Comparison of ENCODE assay signal across 21 cellular contexts in genomic region chr16:54128629-54129230, GRCh38.
DNase-seq lines count a peak whose midpoint lies in the region; ATAC-seq and TF ChIP-seq lines count a peak whose summit lies in the region.
"Had no signal": no experiment of that assay in that cellular context is flagged by ENCODE, and none has a peak within 500 bp of the region (broad histone marks: within the 10 kb centered on the region; RNA-seq: fewer than 3 reads in every experiment).

No MANE protein-coding gene starts in this region.

- H3K27me3 Mint-ChIP-seq in activated T-helper 17 cell treated with anti-CD3 and anti-CD28 coated beads, Interleukin-2, amount 50 U/mL, for 72 hours, result no peaks in the 10 kb centered on the region

- H3K36me3 Mint-ChIP-seq in activated T-helper 17 cell treated with anti-CD3 and anti-CD28 coated beads, Interleukin-2, amount 50 U/mL, for 72 hours (ENCODE audit: low read depth), result no peaks in the 10 kb centered on the region
- H3K36me3 Mint-ChIP-seq: CD8-positive, alpha-beta memory T cell had no signal

- TF ChIP-seq CTCF in LNCaP clone FGC (IDR thresholded peaks at IDR 0.05; ENCODE audit: control insufficient read depth, extremely low read depth, insufficient read depth) (no peak), liver (IDR thresholded peaks at IDR 0.05; ENCODE audit: low read depth, low read length, missing input control) (no peak)

- no peaks in the 10 kb centered on the region for H3K9me3 ChIP-seq in liver (ENCODE audit: control insufficient read depth in 4 of 4, low read length in 3 of 4)
- H3K9me3 ChIP-seq in HAP-1, result no peaks in the 10 kb centered on the region
- H3K9me3 ChIP-seq in right cardiac atrium (ENCODE audit: control insufficient read depth, low read length), result no peaks in the 10 kb centered on the region

- H3K4me3 ChIP-seq in LNCaP clone FGC (ENCODE audit: low read depth, low read length) (no peak overlapping the region), liver (ENCODE audit: low read depth in 1 of 3, low read length in 3 of 3) (no peak overlapping the region), HAP-1 (no peak overlapping the region), right cardiac atrium (ENCODE audit: low read length) (no peak overlapping the region)
- H3K4me3 ChIP-seq: K562 had no signal

- H3K4me1 ChIP-seq in liver (ENCODE audit: control insufficient read depth in 4 of 4, insufficient read depth in 4 of 4, low read length in 3 of 4), result peaks cover 0 to 38% (median 22%) of the 10 kb centered on the region in 4 donors
- H3K4me1 ChIP-seq in HAP-1, result no peaks in the 10 kb centered on the region
- no peaks in the 10 kb centered on the region for H3K4me1 ChIP-seq in right cardiac atrium (ENCODE audit: control insufficient read depth, insufficient read depth, low read length)

- ATAC-seq in activated T-helper 17 cell treated with anti-CD3 and anti-CD28 coated beads, Interleukin-2, amount 50 U/mL, for 72 hours (replicated peaks), result no peak
- ATAC-seq in right cardiac atrium, result no peak
- ATAC-seq: K562 had no signal

- DNase-seq in LNCaP clone FGC (ENCODE audit: low read depth), result peak; percentile 2
- DNase-seq in caudate nucleus (lab: John Stamatoyannopoulos, UW), result peak in 37 of 61 donors; percentile 1 to 82 (median 26)
- peak; percentile 60 for DNase-seq in putamen (ENCODE audit: low spot score)
- no peak for DNase-seq in HAP-1 (ENCODE audit: low spot score in 2 of 2)
- no peak for DNase-seq in right cardiac atrium
- DNase-seq: C1 segment of cervical spinal cord; Calu3; CD8-positive, alpha-beta memory T cell; DMS153; HFFc6; MM.1S; NCI-H1048; NCI-H1436 treated with DMSO at 0.1 percent for 48 hours; NCI-H1930; NCI-H2171; NCI-H524 treated with DMSO at 0.1 percent for 48 hours; Right ventricle myocardium superior; SW 1271 had no signal

- intact Hi-C loops in right cardiac atrium (cut with DNase I), result no loop called here

- TF ChIP-seq RAD21 in liver (IDR thresholded peaks at IDR 0.05), result peak; percentile 22 to 42

- H3K27ac ChIP-seq in caudate nucleus (ENCODE audit: low read depth, low read length) (no peak overlapping the region), liver (ENCODE audit: low read depth in 1 of 2, low read length in 2 of 2) (peak overlapping the region; percentile 19 to 46), right cardiac atrium (ENCODE audit: low read length) (no peak overlapping the region)

- peak overlapping the region; percentile 25 to 49 for H3K9ac ChIP-seq in liver (ENCODE audit: low read depth in 1 of 2, low read length in 2 of 2)

- H3K4me1 Mint-ChIP-seq in activated T-helper 17 cell treated with anti-CD3 and anti-CD28 coated beads, Interleukin-2, amount 50 U/mL, for 72 hours, result no peaks in the 10 kb centered on the region

- no peaks in the 10 kb centered on the region for H3K27me3 ChIP-seq in liver (ENCODE audit: control insufficient read depth in 4 of 4, insufficient read depth in 4 of 4, low read length in 3 of 4)
- no peaks in the 10 kb centered on the region for H3K27me3 ChIP-seq in HAP-1 (ENCODE audit: low read depth)
- H3K27me3 ChIP-seq in right cardiac atrium (ENCODE audit: control insufficient read depth, insufficient read depth), result no peaks in the 10 kb centered on the region

- in situ Hi-C loops in HAP-1 (cut with MboI; ENCODE audit: low sequenced_read_pairs), result no loop called here

- H3K36me3 ChIP-seq in liver (ENCODE audit: control insufficient read depth in 4 of 4, insufficient read depth in 3 of 4, low read depth in 1 of 4, low read length in 3 of 4), result no peaks in the 10 kb centered on the region
- no peaks in the 10 kb centered on the region for H3K36me3 ChIP-seq in HAP-1 (replicated peaks)

- H3K27ac Mint-ChIP-seq in activated T-helper 17 cell treated with anti-CD3 and anti-CD28 coated beads, Interleukin-2, amount 50 U/mL, for 72 hours, result no peak overlapping the region
- H3K27ac Mint-ChIP-seq: CD8-positive, alpha-beta memory T cell; HFFc6 had no signal

- WGBS in liver, result 60% methylated on average over 5 of the region's 5 CpGs
- 70% methylated on average over 5 of the region's 5 CpGs for WGBS in right cardiac atrium

- H3K4me3 Mint-ChIP-seq in activated T-helper 17 cell treated with anti-CD3 and anti-CD28 coated beads, Interleukin-2, amount 50 U/mL, for 72 hours, result no peak overlapping the region
- H3K4me3 Mint-ChIP-seq: CD8-positive, alpha-beta memory T cell; HFFc6 had no signal

- peaks cover 6% of the 10 kb centered on the region for H3K9me3 Mint-ChIP-seq in activated T-helper 17 cell treated with anti-CD3 and anti-CD28 coated beads, Interleukin-2, amount 50 U/mL, for 72 hours
- H3K9me3 Mint-ChIP-seq: HFFc6 had no signal

TF ChIP-seq in liver, 16 proteins besides CTCF, POLR2A, EP300 and RAD21:
- TF ChIP-seq HNF4A (conservative IDR thresholded peaks at IDR 0.05), result peak; percentile 88 to 89
- TF ChIP-seq YY1 (IDR thresholded peaks at IDR 0.05), result peak; percentile 62
- TF ChIP-seq GABPA (IDR thresholded peaks at IDR 0.05 in 1 of 2, conservative IDR thresholded peaks at IDR 0.05 in 1 of 2), result no peak
- peak; percentile 62 for TF ChIP-seq MAX (IDR thresholded peaks at IDR 0.05)
- no peak for TF ChIP-seq FOXA1 (IDR thresholded peaks at IDR 0.05)
- TF ChIP-seq RXRA (IDR thresholded peaks at IDR 0.05), result peak; percentile 47 to 77
- peak in 1 of 2 donors; percentile 40 for TF ChIP-seq JUND (IDR thresholded peaks at IDR 0.05)
- TF ChIP-seq TAF1 (conservative IDR thresholded peaks at IDR 0.05), result no peak
- TF ChIP-seq, protein P1, sequence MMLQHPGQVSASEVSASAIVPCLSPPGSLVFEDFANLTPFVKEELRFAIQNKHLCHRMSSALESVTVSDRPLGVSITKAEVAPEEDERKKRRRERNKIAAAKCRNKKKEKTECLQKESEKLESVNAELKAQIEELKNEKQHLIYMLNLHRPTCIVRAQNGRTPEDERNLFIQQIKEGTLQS (IDR thresholded peaks at IDR 0.05), result no peak
- TF ChIP-seq HNF4G (IDR thresholded peaks at IDR 0.05), result peak; percentile 48
- peak; percentile 42 for TF ChIP-seq REST (IDR thresholded peaks at IDR 0.05)
- TF ChIP-seq, protein P2, sequence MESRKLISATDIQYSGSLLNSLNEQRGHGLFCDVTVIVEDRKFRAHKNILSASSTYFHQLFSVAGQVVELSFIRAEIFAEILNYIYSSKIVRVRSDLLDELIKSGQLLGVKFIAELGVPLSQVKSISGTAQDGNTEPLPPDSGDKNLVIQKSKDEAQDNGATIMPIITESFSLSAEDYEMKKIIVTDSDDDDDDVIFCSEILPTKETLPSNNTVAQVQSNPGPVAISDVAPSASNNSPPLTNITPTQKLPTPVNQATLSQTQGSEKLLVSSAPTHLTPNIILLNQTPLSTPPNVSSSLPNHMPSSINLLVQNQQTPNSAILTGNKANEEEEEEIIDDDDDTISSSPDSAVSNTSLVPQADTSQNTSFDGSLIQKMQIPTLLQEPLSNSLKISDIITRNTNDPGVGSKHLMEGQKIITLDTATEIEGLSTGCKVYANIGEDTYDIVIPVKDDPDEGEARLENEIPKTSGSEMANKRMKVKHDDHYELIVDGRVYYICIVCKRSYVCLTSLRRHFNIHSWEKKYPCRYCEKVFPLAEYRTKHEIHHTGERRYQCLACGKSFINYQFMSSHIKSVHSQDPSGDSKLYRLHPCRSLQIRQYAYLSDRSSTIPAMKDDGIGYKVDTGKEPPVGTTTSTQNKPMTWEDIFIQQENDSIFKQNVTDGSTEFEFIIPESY (IDR thresholded peaks at IDR 0.05), result no peak
- peak in 1 of 2 donors; percentile 52 for TF ChIP-seq EGR1 (IDR thresholded peaks at IDR 0.05; ENCODE audit: low read depth in 2 of 2)
- no peak for TF ChIP-seq NR2F2 (IDR thresholded peaks at IDR 0.05)
- peak; percentile 29 for TF ChIP-seq FOXA2 (IDR thresholded peaks at IDR 0.05)
- TF ChIP-seq SP1 (IDR thresholded peaks at IDR 0.05), result peak; percentile 72
TF ChIP-seq in liver: peak in this region for 10.

Comparison
In these comparisons a context has a peak if more than half of its experiments do, and no peak if none do; other contexts are left out.
1. DNase-seq: peak in LNCaP clone FGC (single experiment), caudate nucleus (37 of 61) and putamen (single experiment); none in HAP-1 (0 of 2) and right cardiac atrium (0 of 3).
2. H3K27ac ChIP-seq: peak in liver (2 of 2); none in caudate nucleus (single experiment) and right cardiac atrium (single experiment).